Comparison of ENCODE assay signal across 36 cellular contexts in genomic region chr10:116886772-116887171, GRCh38. TPM values are rescaled to one million over a fixed set of nuclear protein-coding genes. Genes with fewer than 3 reads are reported as not detected.
"Had no signal": no experiment of that assay in that cellular context is flagged by ENCODE, and none has a peak within 500 bp of the region (broad histone marks: within the 10 kb centered on the region; RNA-seq: fewer than 3 reads in every experiment).

No MANE protein-coding gene starts in this region.

- H3K27me3 ChIP-seq: adrenal gland, body of pancreas, colonic mucosa, heart left ventricle, ovary, uterus had no signal

- H3K36me3 Mint-ChIP-seq: activated CD4-positive, alpha-beta memory T cell treated with anti-CD3 and anti-CD28 coated beads for 36 hours; activated naive CD8-positive, alpha-beta T cell treated with anti-CD3 and anti-CD28 coated beads for 36 hours; naive thymus-derived CD4-positive, alpha-beta T cell; type B pancreatic cell had no signal

- DNase-seq: activated CD4-positive, alpha-beta memory T cell treated with anti-CD3 and anti-CD28 coated beads for 36 hours; activated CD4-positive, alpha-beta T cell treated with anti-CD3 and anti-CD28 coated beads, Interleukin-2, amount 10 ng/mL, durations not matched to agents 24 days and 14 days; activated CD8-positive, alpha-beta memory T cell treated with anti-CD3 and anti-CD28 coated beads, Interleukin-2, amount 50 U/mL, for 4 hours; activated effector memory CD4-positive, alpha-beta T cell treated with anti-CD3 and anti-CD28 coated beads, Interleukin-2, amount 50 U/mL, for 16 hours; activated naive CD4-positive, alpha-beta T cell treated with anti-CD3 and anti-CD28 coated beads for 36 hours; activated naive CD8-positive, alpha-beta T cell treated with anti-CD3 and anti-CD28 coated beads for 36 hours; activated T-cell treated with anti-CD3 and anti-CD28 coated beads, Interleukin-2, amount 50 U/mL, for 1 hour; adrenal gland; aorta; body of pancreas; colonic mucosa; effector memory CD4-positive, alpha-beta T cell; foreskin fibroblast; heart left ventricle; islet precursor cell; left ventricle myocardium superior; midbrain; naive thymus-derived CD4-positive, alpha-beta T cell; ovary; retina; stimulated activated CD4-positive, alpha-beta T cell treated with anti-CD3 and anti-CD28 coated beads, Interleukin-12 subunit alpha, Interleukin-12 subunit beta, amount 100 ng/mL, for 4 hours; stimulated activated CD4-positive, alpha-beta T cell treated with anti-CD3 and anti-CD28 coated beads, Interleukin-4, amount 100 ng/mL, for 1 hour; substantia nigra; T-helper 9 cell; uterus had no signal

- H3K27ac Mint-ChIP-seq: activated CD4-positive, alpha-beta memory T cell treated with anti-CD3 and anti-CD28 coated beads for 36 hours; activated CD4-positive, alpha-beta T cell treated with anti-CD3 and anti-CD28 coated beads, Interleukin-2, amount 10 ng/mL, durations not matched to agents 24 days and 14 days; activated naive CD4-positive, alpha-beta T cell treated with anti-CD3 and anti-CD28 coated beads for 36 hours; activated naive CD8-positive, alpha-beta T cell treated with anti-CD3 and anti-CD28 coated beads for 36 hours; activated T-helper 1 cell treated with anti-CD3 and anti-CD28 coated beads, Interleukin-12 subunit alpha, Interleukin-12 subunit beta, Interleukin-2, Interleukin-4 antibody, amounts not matched to agents 30 ng/mL and 10 ng/mL and 1 ng/mL, durations not matched to agents 14 hours and 24 hours and 36 hours; naive thymus-derived CD4-positive, alpha-beta T cell; stimulated activated naive CD8-positive, alpha-beta T cell treated with anti-CD3 and anti-CD28 coated beads, Interleukin-15, Interleukin-2, amounts not matched to agents 100 ng/mL and 50 ng/mL, for 24 hours; type B pancreatic cell had no signal

- H3K9me3 ChIP-seq: adrenal gland, body of pancreas, colonic mucosa, heart left ventricle, ovary, prostate gland, uterus had no signal

- H3K4me1 Mint-ChIP-seq: activated CD4-positive, alpha-beta T cell treated with anti-CD3 and anti-CD28 coated beads, Interleukin-2, amount 10 ng/mL, durations not matched to agents 24 days and 14 days; naive thymus-derived CD4-positive, alpha-beta T cell had no signal

- H3K4me3 ChIP-seq: adrenal gland, body of pancreas, colonic mucosa, heart left ventricle, ovary, prostate gland, skin epidermis, uterus had no signal

- H3K9me3 Mint-ChIP-seq: activated CD4-positive, alpha-beta memory T cell treated with anti-CD3 and anti-CD28 coated beads for 36 hours; activated CD4-positive, alpha-beta T cell treated with anti-CD3 and anti-CD28 coated beads, Interleukin-2, amount 10 ng/mL, durations not matched to agents 24 days and 14 days; activated naive CD4-positive, alpha-beta T cell treated with anti-CD3 and anti-CD28 coated beads for 36 hours; activated naive CD8-positive, alpha-beta T cell treated with anti-CD3 and anti-CD28 coated beads for 36 hours; activated T-helper 1 cell treated with anti-CD3 and anti-CD28 coated beads, Interleukin-12 subunit alpha, Interleukin-12 subunit beta, Interleukin-2, Interleukin-4 antibody, amounts not matched to agents 30 ng/mL and 10 ng/mL and 1 ng/mL, durations not matched to agents 14 hours and 24 hours and 36 hours; naive thymus-derived CD4-positive, alpha-beta T cell; stimulated activated naive CD8-positive, alpha-beta T cell treated with anti-CD3 and anti-CD28 coated beads, Interleukin-15, Interleukin-2, amounts not matched to agents 100 ng/mL and 50 ng/mL, for 24 hours; type B pancreatic cell had no signal

- H3K4me1 ChIP-seq: colonic mucosa, prostate gland, uterus had no signal

- H3K4me3 Mint-ChIP-seq: activated CD4-positive, alpha-beta memory T cell treated with anti-CD3 and anti-CD28 coated beads for 36 hours; activated CD4-positive, alpha-beta T cell treated with anti-CD3 and anti-CD28 coated beads, Interleukin-2, amount 10 ng/mL, durations not matched to agents 24 days and 14 days; activated naive CD4-positive, alpha-beta T cell treated with anti-CD3 and anti-CD28 coated beads for 36 hours; activated naive CD8-positive, alpha-beta T cell treated with anti-CD3 and anti-CD28 coated beads for 36 hours; activated T-helper 1 cell treated with anti-CD3 and anti-CD28 coated beads, Interleukin-12 subunit alpha, Interleukin-12 subunit beta, Interleukin-2, Interleukin-4 antibody, amounts not matched to agents 30 ng/mL and 10 ng/mL and 1 ng/mL, durations not matched to agents 14 hours and 24 hours and 36 hours; naive thymus-derived CD4-positive, alpha-beta T cell; stimulated activated naive CD8-positive, alpha-beta T cell treated with anti-CD3 and anti-CD28 coated beads, Interleukin-15, Interleukin-2, amounts not matched to agents 100 ng/mL and 50 ng/mL, for 24 hours; type B pancreatic cell had no signal

- ATAC-seq: activated CD4-positive, CD25-positive, alpha-beta regulatory T cell treated with anti-CD3 and anti-CD28 coated beads, Interleukin-2, amount 50 U/mL, for 24 hours; body of pancreas; heart left ventricle; left ventricle myocardium superior; naive thymus-derived CD4-positive, alpha-beta T cell; sciatic nerve had no signal

- H3K27me3 Mint-ChIP-seq: type B pancreatic cell had no signal

- H3K36me3 ChIP-seq: adrenal gland, colonic mucosa, ovary, prostate gland, uterus had no signal

- H3K27ac ChIP-seq: adrenal gland, body of pancreas, colonic mucosa, heart left ventricle, ovary, prostate gland, skin epidermis, uterus, VCaP had no signal

RNA-seq across cellular contexts. Expression of gene ENO4, which starts 37.5 kb away (rescaled TPM):
- total RNA-seq: activated CD4-positive, alpha-beta memory T cell treated with anti-CD3 and anti-CD28 coated beads for 36 hours; activated CD4-positive, alpha-beta T cell treated with anti-CD3 and anti-CD28 coated beads, Interleukin-2, amount 10 ng/mL, durations not matched to agents 24 days and 14 days; activated CD8-positive, alpha-beta memory T cell treated with anti-CD3 and anti-CD28 coated beads for 36 hours; activated naive CD4-positive, alpha-beta T cell treated with anti-CD3 and anti-CD28 coated beads for 36 hours; activated naive CD8-positive, alpha-beta T cell treated with anti-CD3 and anti-CD28 coated beads for 36 hours; activated T-helper 1 cell treated with anti-CD3 and anti-CD28 coated beads, Interleukin-12 subunit alpha, Interleukin-12 subunit beta, Interleukin-2, Interleukin-4 antibody, amounts not matched to agents 30 ng/mL and 10 ng/mL and 1 ng/mL, durations not matched to agents 14 hours and 24 hours and 36 hours; colonic mucosa; endothelial cell of umbilical vein; lung microvascular endothelial cell; naive thymus-derived CD4-positive, alpha-beta T cell had no signal
